ENCODE assay signal across 31 cellular contexts in genomic region chr12:128992116-128992515, GRCh38.
"Had no signal": no experiment of that assay in that cellular context is flagged by ENCODE, and none has a peak within 500 bp of the region (broad histone marks: within the 10 kb centered on the region; RNA-seq: fewer than 3 reads in every experiment).

No MANE protein-coding gene starts in this region.

- H3K9me3 Mint-ChIP-seq: natural killer cell; natural killer cell treated with Interleukin-12 subunit alpha and Interleukin-12 subunit beta and Interleukin-15 and Interleukin-18, amount 100 ng/mL, for 72 hours; neural crest cell had no signal

- H3K27me3 ChIP-seq: neural progenitor cell, neutrophil, ovary, right atrium auricular region, sigmoid colon, spleen had no signal

- H3K4me3 ChIP-seq: neural progenitor cell, ovary, pancreas, prostate gland, psoas muscle, right atrium auricular region, sigmoid colon, skin epidermis, smooth muscle cell, spleen had no signal

- ATAC-seq: naive thymus-derived CD4-positive, alpha-beta T cell; naive thymus-derived CD8-positive, alpha-beta T cell; natural killer cell; natural killer cell treated with Interleukin-12 subunit alpha and Interleukin-12 subunit beta and Interleukin-15 and Interleukin-18, amount 100 ng/mL, for 72 hours; pancreas; psoas muscle; right cardiac atrium; sciatic nerve had no signal

- H3K9me3 ChIP-seq: neutrophil, ovary, pancreas, prostate gland had no signal

- H3K27ac Mint-ChIP-seq: naive thymus-derived CD4-positive, alpha-beta T cell; naive thymus-derived CD8-positive, alpha-beta T cell; natural killer cell; natural killer cell treated with Interleukin-12 subunit alpha and Interleukin-12 subunit beta and Interleukin-15 and Interleukin-18, amount 100 ng/mL, for 72 hours; nephron progenitor cell; neural progenitor cell; progenitor cell of endocrine pancreas had no signal

- H3K4me1 Mint-ChIP-seq: naive B cell; naive thymus-derived CD4-positive, alpha-beta T cell; naive thymus-derived CD8-positive, alpha-beta T cell; natural killer cell; nephron progenitor cell; neural crest cell had no signal

- H3K36me3 Mint-ChIP-seq: naive B cell; naive thymus-derived CD8-positive, alpha-beta T cell; natural killer cell; natural killer cell treated with Interleukin-12 subunit alpha and Interleukin-12 subunit beta and Interleukin-15 and Interleukin-18, amount 100 ng/mL, for 72 hours; neural progenitor cell had no signal

- DNase-seq: naive B cell; naive thymus-derived CD4-positive, alpha-beta T cell; naive thymus-derived CD8-positive, alpha-beta T cell; natural killer cell; nephron progenitor cell; nucleus accumbens; occipital lobe; ovary; pancreas; posterior cingulate gyrus; psoas muscle; retina; right cardiac atrium; sigmoid colon; small intestine; spleen; stimulated activated CD4-positive, alpha-beta T cell treated with anti-CD3 and anti-CD28 coated beads, Interleukin-12 subunit alpha, Interleukin-12 subunit beta, amount 100 ng/mL, for 4 hours; stimulated activated CD4-positive, alpha-beta T cell treated with anti-CD3 and anti-CD28 coated beads, Interleukin-15, amount 100 ng/mL, for 24 hours; stimulated activated CD4-positive, alpha-beta T cell treated with anti-CD3 and anti-CD28 coated beads, Interleukin-1b, Interleukin-23, amount 100 ng/mL, for 48 hours; stimulated activated CD4-positive, alpha-beta T cell treated with anti-CD3 and anti-CD28 coated beads, Interleukin-2, amount 100 ng/mL, for 24 hours had no signal

- H3K9ac ChIP-seq: neural progenitor cell, parathyroid adenoma had no signal

- H3K36me3 ChIP-seq: neural progenitor cell, ovary, pancreas, prostate gland, right atrium auricular region, sigmoid colon, spleen had no signal

- H3K4me1 ChIP-seq: neural progenitor cell, pancreas, parathyroid adenoma, prostate gland, psoas muscle, right atrium auricular region, sigmoid colon, spleen had no signal

- H3K4me3 Mint-ChIP-seq: naive B cell; naive thymus-derived CD4-positive, alpha-beta T cell; naive thymus-derived CD8-positive, alpha-beta T cell; natural killer cell; natural killer cell treated with Interleukin-12 subunit alpha and Interleukin-12 subunit beta and Interleukin-15 and Interleukin-18, amount 100 ng/mL, for 72 hours; nephron progenitor cell; neural crest cell; neural progenitor cell had no signal

- H3K27ac ChIP-seq: neural progenitor cell, neutrophil, ovary, pancreas, parathyroid adenoma, prostate gland, psoas muscle, right atrium auricular region, sigmoid colon, skin epidermis, spleen had no signal
